In the genomic region with DNA sequence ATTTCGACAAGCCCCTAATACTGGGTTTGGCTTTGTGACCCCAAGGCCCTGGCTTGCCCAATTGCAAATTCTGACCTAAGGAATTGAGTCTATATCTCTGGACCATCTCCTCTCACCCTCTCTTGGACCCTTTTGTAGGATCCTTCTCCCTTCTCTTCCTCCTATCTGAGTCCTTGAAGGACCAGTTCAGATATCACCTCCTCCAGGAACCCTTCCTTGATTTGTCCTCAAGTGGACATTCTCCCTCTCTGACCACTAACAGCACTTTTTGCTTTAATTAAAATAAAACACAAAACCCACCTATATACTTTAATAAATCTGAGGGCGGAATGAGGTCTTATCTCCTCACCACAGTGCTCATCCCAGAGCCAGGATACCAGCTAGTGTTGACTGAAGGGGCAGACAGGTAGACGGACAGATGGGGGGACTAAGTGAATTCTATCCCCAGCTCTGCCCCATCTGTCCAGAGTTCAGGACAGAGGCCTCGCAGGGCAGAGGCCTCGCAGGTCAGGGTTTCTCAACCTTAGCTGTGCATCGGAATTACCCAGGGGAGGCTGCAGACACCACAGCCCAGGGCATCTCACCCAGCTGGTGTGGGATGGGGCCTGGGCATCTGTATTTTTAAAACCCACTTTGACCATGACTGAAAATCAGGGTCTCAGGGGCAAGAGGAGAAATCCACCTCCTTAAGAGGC, we compare ENCODE assay signal across 1 cellular context.
TF ChIP-seq lines count a peak whose summit lies in the region.

No MANE protein-coding gene starts in this region.

TF ChIP-seq in HEK293, 187 proteins besides CTCF, POLR2A, EP300 and RAD21:
- TF ChIP-seq, protein P1, sequence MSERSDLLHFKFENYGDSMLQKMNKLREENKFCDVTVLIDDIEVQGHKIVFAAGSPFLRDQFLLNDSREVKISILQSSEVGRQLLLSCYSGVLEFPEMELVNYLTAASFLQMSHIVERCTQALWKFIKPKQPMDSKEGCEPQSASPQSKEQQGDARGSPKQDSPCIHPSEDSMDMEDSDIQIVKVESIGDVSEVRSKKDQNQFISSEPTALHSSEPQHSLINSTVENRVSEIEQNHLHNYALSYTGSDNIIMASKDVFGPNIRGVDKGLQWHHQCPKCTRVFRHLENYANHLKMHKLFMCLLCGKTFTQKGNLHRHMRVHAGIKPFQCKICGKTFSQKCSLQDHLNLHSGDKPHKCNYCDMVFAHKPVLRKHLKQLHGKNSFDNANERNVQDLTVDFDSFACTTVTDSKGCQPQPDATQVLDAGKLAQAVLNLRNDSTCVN (tag by site-specific recombination; optimal IDR thresholded peaks at IDR 0.05): no peak
TF ChIP-seq in HEK293: peak in this region for 0.
